Comparison of ENCODE assay signal across 1 cellular context in the genomic region with DNA sequence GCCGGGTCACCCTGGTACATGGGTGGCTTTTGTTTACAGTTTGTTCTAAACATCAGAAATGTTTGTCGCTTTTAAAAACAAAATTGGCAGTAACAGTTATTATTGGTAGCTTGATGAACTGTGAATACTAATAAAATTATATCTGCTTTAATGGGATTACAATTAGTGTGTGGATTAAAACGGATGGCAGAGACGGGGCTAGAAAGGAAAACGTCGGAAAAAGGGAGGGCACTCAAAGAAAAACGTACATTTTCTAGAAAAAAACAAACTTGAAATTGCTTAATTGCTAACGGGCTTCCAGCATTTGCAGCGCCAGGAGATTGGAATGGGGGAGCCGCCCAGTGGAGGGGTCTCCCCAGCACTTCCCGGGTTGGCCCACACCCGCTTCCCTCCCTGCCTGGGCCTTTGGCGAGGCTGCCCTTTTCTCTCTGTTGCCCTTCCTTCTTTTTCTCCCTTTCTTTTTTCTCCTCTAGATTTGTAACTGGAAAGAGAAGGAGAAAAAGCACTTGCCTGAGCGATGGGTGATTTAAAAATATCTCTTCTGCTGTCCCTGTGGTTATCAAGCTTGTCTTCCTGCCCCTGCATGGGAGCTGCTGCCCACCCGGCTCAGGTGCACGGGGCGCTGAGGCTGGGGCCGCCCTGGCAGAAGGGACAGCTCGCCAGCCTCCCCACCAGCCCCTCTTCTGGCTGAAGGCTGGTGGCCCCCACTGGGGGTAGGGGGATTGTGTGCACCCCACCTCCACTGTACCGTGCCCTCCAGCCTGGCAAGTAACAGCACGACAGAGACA.
TF ChIP-seq lines count a peak whose summit lies in the region.

No MANE protein-coding gene starts in this region.

TF ChIP-seq in HepG2, 621 proteins besides CTCF, POLR2A, EP300 and RAD21 (continued from another document):
- TF ChIP-seq, protein P1, sequence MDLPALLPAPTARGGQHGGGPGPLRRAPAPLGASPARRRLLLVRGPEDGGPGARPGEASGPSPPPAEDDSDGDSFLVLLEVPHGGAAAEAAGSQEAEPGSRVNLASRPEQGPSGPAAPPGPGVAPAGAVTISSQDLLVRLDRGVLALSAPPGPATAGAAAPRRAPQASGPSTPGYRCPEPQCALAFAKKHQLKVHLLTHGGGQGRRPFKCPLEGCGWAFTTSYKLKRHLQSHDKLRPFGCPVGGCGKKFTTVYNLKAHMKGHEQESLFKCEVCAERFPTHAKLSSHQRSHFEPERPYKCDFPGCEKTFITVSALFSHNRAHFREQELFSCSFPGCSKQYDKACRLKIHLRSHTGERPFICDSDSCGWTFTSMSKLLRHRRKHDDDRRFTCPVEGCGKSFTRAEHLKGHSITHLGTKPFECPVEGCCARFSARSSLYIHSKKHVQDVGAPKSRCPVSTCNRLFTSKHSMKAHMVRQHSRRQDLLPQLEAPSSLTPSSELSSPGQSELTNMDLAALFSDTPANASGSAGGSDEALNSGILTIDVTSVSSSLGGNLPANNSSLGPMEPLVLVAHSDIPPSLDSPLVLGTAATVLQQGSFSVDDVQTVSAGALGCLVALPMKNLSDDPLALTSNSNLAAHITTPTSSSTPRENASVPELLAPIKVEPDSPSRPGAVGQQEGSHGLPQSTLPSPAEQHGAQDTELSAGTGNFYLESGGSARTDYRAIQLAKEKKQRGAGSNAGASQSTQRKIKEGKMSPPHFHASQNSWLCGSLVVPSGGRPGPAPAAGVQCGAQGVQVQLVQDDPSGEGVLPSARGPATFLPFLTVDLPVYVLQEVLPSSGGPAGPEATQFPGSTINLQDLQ (CRISPR knock-in tag; IDR thresholded peaks at IDR 0.05), result no peak
